In genomic region chr7:49398236-49398635, GRCh38 we compare ENCODE assay signal across 26 cellular contexts.
DNase-seq lines count a peak whose midpoint lies in the region; ATAC-seq, FAIRE-seq and TF ChIP-seq lines count a peak whose summit lies in the region.
"Had no signal": no experiment of that assay in that cellular context is flagged by ENCODE, and none has a peak within 500 bp of the region (broad histone marks: within the 10 kb centered on the region; RNA-seq: fewer than 3 reads in every experiment).

No MANE protein-coding gene starts in this region.

- H3K27ac Mint-ChIP-seq in astrocyte (ENCODE audit: unreplicated experiment) = peak overlapping the region; percentile 95
- H3K27ac Mint-ChIP-seq: activated CD8-positive, alpha-beta T cell treated with anti-CD3 and anti-CD28 coated beads, Interleukin-2, amount 10 ng/mL, durations not matched to agents 7 days and 5 days; activated naive CD8-positive, alpha-beta T cell; activated T-helper 2 cell treated with anti-CD3 and anti-CD28 coated beads, Interferon-gamma antibody, Interleukin-2, Interleukin-4, amounts not matched to agents 10 μg/mL and 5 μg/mL and 100 μg/mL, durations not matched to agents 14 hours and 24 hours and 36 hours; CD4-positive, CD25-positive, alpha-beta regulatory T cell; dendritic cell treated with granulocyte-macrophage colony-stimulating factor and Interleukin-4, amounts not matched to agents 40 ng/mL and 50 ng/mL, for 4 days; progenitor cell of endocrine pancreas; T-helper 17 cell had no signal

- no peaks in the 10 kb centered on the region for H3K79me2 ChIP-seq in OCI-LY3 (ENCODE audit: low read length)
- no peaks in the 10 kb centered on the region for H3K79me2 ChIP-seq in astrocyte (ENCODE audit: insufficient read depth, low read length)

- H4K91ac ChIP-seq in mesenchymal stem cell (ENCODE audit: low read length) = no peak overlapping the region

- WGBS in mesenchymal stem cell = 73% methylated on average over 5 of the region's 5 CpGs

- no peak overlapping the region for H3K27ac ChIP-seq in OCI-LY3 (ENCODE audit: low read length)
- H3K27ac ChIP-seq in astrocyte (ENCODE audit: low read depth, low read length) = no peak overlapping the region
- no peak overlapping the region for H3K27ac ChIP-seq in mesenchymal stem cell (ENCODE audit: low read length, poor library complexity, severe bottlenecking)
- no peak overlapping the region for H3K27ac ChIP-seq in vagina
- H3K27ac ChIP-seq: esophagus squamous epithelium, gastrocnemius medialis, GM23248 had no signal

- H3K4me1 ChIP-seq in OCI-LY3 (ENCODE audit: low read length) = peaks cover 7% of the 10 kb centered on the region
- no peaks in the 10 kb centered on the region for H3K4me1 ChIP-seq in astrocyte (ENCODE audit: insufficient read depth, low read length)
- no peaks in the 10 kb centered on the region for H3K4me1 ChIP-seq in mesenchymal stem cell (ENCODE audit: control insufficient read depth, insufficient read depth, low read depth, low read length)
- peaks cover 5% of the 10 kb centered on the region for H3K4me1 ChIP-seq in vagina
- H3K4me1 ChIP-seq: gastrocnemius medialis had no signal

- H3K23ac ChIP-seq in mesenchymal stem cell (ENCODE audit: low read length in 2 of 2) = no peak overlapping the region

- intact Hi-C loops in vagina (cut with DNase I) = no loop called here

- no peak overlapping the region for H3K4ac ChIP-seq in mesenchymal stem cell (ENCODE audit: low read depth in 1 of 2, low read length in 2 of 2)

- H2AFZ ChIP-seq in OCI-LY3 (ENCODE audit: low read depth, low read length) (no peak overlapping the region; the same call in 1 of the 2 replicates), astrocyte (ENCODE audit: low read depth, low read length) (no peak overlapping the region), mesenchymal stem cell (ENCODE audit: low read depth, low read length) (no peak overlapping the region)
- H2AFZ ChIP-seq: GM23248 had no signal

- no peak overlapping the region for H3K4me3 ChIP-seq in OCI-LY3 (ENCODE audit: low read length)
- H3K4me3 ChIP-seq in astrocyte (ENCODE audit: insufficient read depth, low read depth, low read length) = no peak overlapping the region
- H3K4me3 ChIP-seq in mesenchymal stem cell (ENCODE audit: insufficient read depth in 1 of 2, low read depth in 1 of 2, low read length in 2 of 2) = peak overlapping the region in 1 of 2 experiments; percentile 36
- H3K4me3 ChIP-seq in vagina = no peak overlapping the region
- H3K4me3 ChIP-seq: esophagus squamous epithelium, gastrocnemius medialis, GM23248, MG63 had no signal

- H3K9me3 ChIP-seq in OCI-LY3 (ENCODE audit: insufficient read depth, low read length) (no peaks in the 10 kb centered on the region), astrocyte (ENCODE audit: insufficient read depth, low read depth, low read length) (no peaks in the 10 kb centered on the region), mesenchymal stem cell (ENCODE audit: control insufficient read depth, low read length) (no peaks in the 10 kb centered on the region), vagina (no peaks in the 10 kb centered on the region)
- H3K9me3 ChIP-seq: esophagus squamous epithelium, gastrocnemius medialis, MG63 had no signal

- H3K27me3 Mint-ChIP-seq in astrocyte (ENCODE audit: low read depth, unreplicated experiment) = no peaks in the 10 kb centered on the region
- H3K27me3 Mint-ChIP-seq: activated naive CD8-positive, alpha-beta T cell; CD4-positive, CD25-positive, alpha-beta regulatory T cell; central memory CD8-positive, alpha-beta T cell; dendritic cell treated with granulocyte-macrophage colony-stimulating factor and Interleukin-4, amounts not matched to agents 40 ng/mL and 50 ng/mL, for 4 days; progenitor cell of endocrine pancreas; T-helper 17 cell had no signal

- H3K4me3 Mint-ChIP-seq in astrocyte (ENCODE audit: unreplicated experiment) = no peak overlapping the region
- H3K4me3 Mint-ChIP-seq: activated CD8-positive, alpha-beta T cell treated with anti-CD3 and anti-CD28 coated beads, Interleukin-2, amount 10 ng/mL, durations not matched to agents 7 days and 5 days; activated naive CD8-positive, alpha-beta T cell; CD4-positive, CD25-positive, alpha-beta regulatory T cell; central memory CD8-positive, alpha-beta T cell; dendritic cell treated with granulocyte-macrophage colony-stimulating factor and Interleukin-4, amounts not matched to agents 40 ng/mL and 50 ng/mL, for 4 days; T-helper 17 cell had no signal

- H2AK5ac ChIP-seq in mesenchymal stem cell (ENCODE audit: low read length, severe bottlenecking) = no peak overlapping the region

- peaks cover 33% of the 10 kb centered on the region for H3K4me1 Mint-ChIP-seq in astrocyte (ENCODE audit: low read depth, unreplicated experiment)
- H3K4me1 Mint-ChIP-seq: CD4-positive, CD25-positive, alpha-beta regulatory T cell; central memory CD8-positive, alpha-beta T cell; T-helper 17 cell had no signal

- no peaks in the 10 kb centered on the region for H3K9me3 Mint-ChIP-seq in astrocyte (ENCODE audit: unreplicated experiment)
- H3K9me3 Mint-ChIP-seq: dendritic cell treated with granulocyte-macrophage colony-stimulating factor and Interleukin-4, amounts not matched to agents 40 ng/mL and 50 ng/mL, for 4 days had no signal

- H2BK120ac ChIP-seq in mesenchymal stem cell (ENCODE audit: low read depth, low read length) = no peak overlapping the region

- TF ChIP-seq POLR2A in vagina (IDR thresholded peaks at IDR 0.05) = no peak

- H3K79me1 ChIP-seq in mesenchymal stem cell (replicated peaks; ENCODE audit: low read length, poor library complexity, severe bottlenecking) = no peaks in the 10 kb centered on the region

- no peak overlapping the region for H2BK5ac ChIP-seq in mesenchymal stem cell (ENCODE audit: low read depth, low read length, poor library complexity, severe bottlenecking)

- H3K4me2 ChIP-seq in OCI-LY3 (ENCODE audit: low read length) (peak overlapping the region; percentile 31), astrocyte (ENCODE audit: low read length) (peak overlapping the region; percentile 10), mesenchymal stem cell (ENCODE audit: low read length, poor library complexity, severe bottlenecking) (no peak overlapping the region)

- no peak for FAIRE-seq in astrocyte (lab: Jason Lieb, UNC)

- no peak overlapping the region for H3K18ac ChIP-seq in mesenchymal stem cell (ENCODE audit: low read depth in 1 of 2, low read length in 2 of 2)

- no peak overlapping the region for H2BK12ac ChIP-seq in mesenchymal stem cell (ENCODE audit: low read length in 2 of 2)

- no peak for ATAC-seq in HG03097 (IDR thresholded peaks at IDR 0.05; ENCODE audit: low FRiP score, unreplicated experiment)
- ATAC-seq: activated CD8-positive, alpha-beta T cell treated with anti-CD3 and anti-CD28 coated beads, Interleukin-2, amount 10 ng/mL, durations not matched to agents 7 days and 5 days; gastrocnemius medialis; T-helper 17 cell had no signal

- H3K27me3 ChIP-seq in OCI-LY3 (ENCODE audit: low read depth, low read length) = no peaks in the 10 kb centered on the region
- no peaks in the 10 kb centered on the region for H3K27me3 ChIP-seq in astrocyte (ENCODE audit: insufficient read depth, low read length)
- H3K27me3 ChIP-seq in mesenchymal stem cell (ENCODE audit: control insufficient read depth in 1 of 2, insufficient read depth in 1 of 2, low read length in 2 of 2) = no peaks in the 10 kb centered on the region
- H3K27me3 ChIP-seq in vagina = no peaks in the 10 kb centered on the region
- H3K27me3 ChIP-seq: gastrocnemius medialis, MG63 had no signal

- H3K36me3 ChIP-seq in OCI-LY3 (replicated peaks; ENCODE audit: low read depth, low read length) (no peaks in the 10 kb centered on the region), astrocyte (ENCODE audit: insufficient read depth, low read length) (no peaks in the 10 kb centered on the region), mesenchymal stem cell (ENCODE audit: control insufficient read depth in 1 of 2, insufficient read depth in 2 of 2, low read depth in 1 of 2, low read length in 2 of 2) (no peaks in the 10 kb centered on the region), vagina (no peaks in the 10 kb centered on the region)
- H3K36me3 ChIP-seq: esophagus squamous epithelium, gastrocnemius medialis, MG63 had no signal

- H4K8ac ChIP-seq in mesenchymal stem cell (ENCODE audit: low read length) = no peak overlapping the region

- H3K9ac ChIP-seq in OCI-LY3 (ENCODE audit: low read length) (no peak overlapping the region), astrocyte (ENCODE audit: low read length) (no peak overlapping the region), mesenchymal stem cell (ENCODE audit: low read length) (peak overlapping the region; percentile 56)
- H3K9ac ChIP-seq: GM23248 had no signal

- H3K36me3 Mint-ChIP-seq in astrocyte (ENCODE audit: low read depth, unreplicated experiment) = no peaks in the 10 kb centered on the region
- H3K36me3 Mint-ChIP-seq: activated naive CD8-positive, alpha-beta T cell; CD4-positive, CD25-positive, alpha-beta regulatory T cell had no signal

- no peak overlapping the region for H3K14ac ChIP-seq in mesenchymal stem cell (ENCODE audit: low read length in 2 of 2)

- DNase-seq in H4 (ENCODE audit: low spot score) (peak; percentile 58), astrocyte (ENCODE audit: low read depth) (no peak), mesenchymal stem cell (no peak), vagina (ENCODE audit: extremely low spot score in 2 of 2) (no peak), NCI-H1417 (lab: John Stamatoyannopoulos, UW) (no peak), Kasumi-1 (lab: John Stamatoyannopoulos, UW) (no peak)
- DNase-seq: activated CD4-positive, alpha-beta T cell treated with anti-CD3 and anti-CD28 coated beads for 1 hour; activated CD8-positive, alpha-beta T cell treated with anti-CD3 and anti-CD28 coated beads, Interleukin-2, amount 10 ng/mL, durations not matched to agents 7 days and 5 days; aorta; CD4-positive, CD25-positive, alpha-beta regulatory T cell; esophagus squamous epithelium; gastrocnemius medialis; NCI-H1436; NCI-H2107; stimulated activated CD4-positive, alpha-beta T cell treated with anti-CD3 and anti-CD28 coated beads, Interleukin-15, amount 100 ng/mL, for 24 hours; stimulated activated naive CD4-positive, alpha-beta T cell; T-helper 17 cell had no signal

- H2BK15ac ChIP-seq in mesenchymal stem cell (ENCODE audit: low read depth, poor library complexity, severe bottlenecking) = no peak overlapping the region

- TF ChIP-seq CTCF in OCI-LY3 (IDR thresholded peaks at IDR 0.05; ENCODE audit: low read depth, low read length) = no peak
- TF ChIP-seq CTCF in astrocyte (IDR thresholded peaks at IDR 0.05; ENCODE audit: insufficient read depth, low read depth, low read length) = no peak
- TF ChIP-seq CTCF in vagina (IDR thresholded peaks at IDR 0.05) = no peak

- H4K20me1 ChIP-seq in OCI-LY3 (ENCODE audit: insufficient read depth, low read length) = no peaks in the 10 kb centered on the region
- H4K20me1 ChIP-seq in astrocyte (ENCODE audit: insufficient read depth, low read length) = no peaks in the 10 kb centered on the region
